In the genomic region with DNA sequence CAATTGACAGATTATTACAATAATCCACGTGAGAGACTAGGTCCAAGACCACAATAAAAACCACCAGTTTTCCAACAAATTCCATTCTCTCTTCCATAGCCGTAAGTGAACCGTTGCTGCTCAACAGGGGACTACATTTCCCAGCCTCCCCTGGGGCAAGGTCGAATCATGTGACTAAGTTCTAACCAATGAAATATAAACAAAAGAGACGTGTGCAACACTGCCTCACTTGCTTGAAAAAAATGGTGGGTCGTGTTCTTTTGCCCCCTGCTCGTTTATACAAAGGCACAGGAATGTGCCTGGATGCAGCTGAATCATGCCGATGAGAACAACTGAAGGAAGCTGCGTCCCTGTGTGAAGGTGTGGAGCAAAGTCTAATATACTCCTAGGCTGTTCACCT, we compare ENCODE assay signal across 8 cellular contexts. TPM values are rescaled to one million over a fixed set of nuclear protein-coding genes. Genes with fewer than 3 reads are reported as not detected.
A peak's percentile ranks its signal among the peaks of the same experiment; 100 is the strongest.
DNase-seq lines count a peak whose midpoint lies in the region; ATAC-seq, FAIRE-seq and TF ChIP-seq lines count a peak whose summit lies in the region.

No MANE protein-coding gene starts in this region.

- H3K4me1 ChIP-seq in astrocyte (ENCODE audit: insufficient read depth, low read length): no peaks in the 10 kb centered on the region
- H3K4me1 ChIP-seq in effector memory CD4-positive, alpha-beta T cell (ENCODE audit: control insufficient read depth, insufficient read depth, low read length, poor library complexity, severe bottlenecking): no peaks in the 10 kb centered on the region

- no peaks in the 10 kb centered on the region for H4K20me1 ChIP-seq in astrocyte (ENCODE audit: insufficient read depth, low read length)

- H3K27me3 ChIP-seq in astrocyte (ENCODE audit: insufficient read depth, low read length): no peaks in the 10 kb centered on the region
- H3K27me3 ChIP-seq in effector memory CD4-positive, alpha-beta T cell (replicated peaks; ENCODE audit: control insufficient read depth, insufficient read depth, low read length, poor library complexity, severe bottlenecking): no peaks in the 10 kb centered on the region

- no peaks in the 10 kb centered on the region for H3K36me3 ChIP-seq in astrocyte (ENCODE audit: insufficient read depth, low read length)
- no peaks in the 10 kb centered on the region for H3K36me3 ChIP-seq in effector memory CD4-positive, alpha-beta T cell (ENCODE audit: control insufficient read depth, insufficient read depth, low read length)

- no peak overlapping the region for H3K27ac Mint-ChIP-seq in astrocyte (ENCODE audit: unreplicated experiment)

- DNase-seq in AG08396 (ENCODE audit: low spot score) (peak; percentile 63), astrocyte (ENCODE audit: low read depth) (peak; percentile 14), iPS-NIHi7 (ENCODE audit: extremely low spot score) (peak; percentile 86), NCI-H345 treated with DMSO at 0.1 percent for 48 hours (lab: John Stamatoyannopoulos, UW; ENCODE audit: unreplicated experiment) (no peak), GM20000 (ENCODE audit: low spot score) (no peak)
- no peak for DNase-seq in effector memory CD4-positive, alpha-beta T cell

- no peaks in the 10 kb centered on the region for H3K36me3 Mint-ChIP-seq in astrocyte (ENCODE audit: low read depth, unreplicated experiment)

- H3K9me3 ChIP-seq in astrocyte (ENCODE audit: insufficient read depth, low read depth, low read length): no peaks in the 10 kb centered on the region
- H3K9me3 ChIP-seq in effector memory CD4-positive, alpha-beta T cell (ENCODE audit: control insufficient read depth, low read length): no peaks in the 10 kb centered on the region

- H2AFZ ChIP-seq in astrocyte (ENCODE audit: low read depth, low read length): peak overlapping the region; percentile 58

- H3K79me2 ChIP-seq in astrocyte (ENCODE audit: insufficient read depth, low read length): no peaks in the 10 kb centered on the region

- peaks cover 13% of the 10 kb centered on the region for H3K27me3 Mint-ChIP-seq in astrocyte (ENCODE audit: low read depth, unreplicated experiment)

- TF ChIP-seq EP300 in Ishikawa (IDR thresholded peaks at IDR 0.05; ENCODE audit: borderline replicate concordance): no peak

- no peak for TF ChIP-seq RAD21 in Ishikawa (IDR thresholded peaks at IDR 0.05; ENCODE audit: low read depth)

- TF ChIP-seq CTCF in astrocyte (IDR thresholded peaks at IDR 0.05; ENCODE audit: insufficient read depth, low read depth, low read length): no peak
- TF ChIP-seq CTCF in GM20000 (IDR thresholded peaks at IDR 0.05; ENCODE audit: extremely low read depth, missing control alignments): no peak

- no peak overlapping the region for H3K4me3 ChIP-seq in astrocyte (ENCODE audit: insufficient read depth, low read depth, low read length)
- no peak overlapping the region for H3K4me3 ChIP-seq in effector memory CD4-positive, alpha-beta T cell (ENCODE audit: insufficient read depth, low read depth, low read length, poor library complexity, severe bottlenecking)

- no peak overlapping the region for H3K9ac ChIP-seq in astrocyte (ENCODE audit: low read length)

- no peak for ATAC-seq in HG02610 (IDR thresholded peaks at IDR 0.05; ENCODE audit: unreplicated experiment)

- peaks cover 8% of the 10 kb centered on the region for H3K4me1 Mint-ChIP-seq in astrocyte (ENCODE audit: low read depth, unreplicated experiment)

- no peak for FAIRE-seq in astrocyte (lab: Jason Lieb, UNC)

- H3K4me3 Mint-ChIP-seq in astrocyte (ENCODE audit: unreplicated experiment): no peak overlapping the region

- no peak overlapping the region for H3K27ac ChIP-seq in astrocyte (ENCODE audit: low read depth, low read length)
- H3K27ac ChIP-seq in effector memory CD4-positive, alpha-beta T cell (ENCODE audit: insufficient read depth, low read length, poor library complexity, severe bottlenecking): no peak overlapping the region

- peak overlapping the region; percentile 57 for H3K4me2 ChIP-seq in astrocyte (ENCODE audit: low read length)

- H3K9me3 Mint-ChIP-seq in astrocyte (ENCODE audit: unreplicated experiment): peaks cover 3% of the 10 kb centered on the region

TF ChIP-seq in Ishikawa, 13 proteins besides CTCF, POLR2A, EP300 and RAD21:
- TF ChIP-seq, protein P1, sequence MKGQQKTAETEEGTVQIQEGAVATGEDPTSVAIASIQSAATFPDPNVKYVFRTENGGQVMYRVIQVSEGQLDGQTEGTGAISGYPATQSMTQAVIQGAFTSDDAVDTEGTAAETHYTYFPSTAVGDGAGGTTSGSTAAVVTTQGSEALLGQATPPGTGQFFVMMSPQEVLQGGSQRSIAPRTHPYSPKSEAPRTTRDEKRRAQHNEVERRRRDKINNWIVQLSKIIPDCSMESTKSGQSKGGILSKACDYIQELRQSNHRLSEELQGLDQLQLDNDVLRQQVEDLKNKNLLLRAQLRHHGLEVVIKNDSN (IDR thresholded peaks at IDR 0.05): peak; percentile 93
- no peak for TF ChIP-seq TEAD4 (IDR thresholded peaks at IDR 0.05)

RNA-seq across cellular contexts. Expression of a gene that starts 51.1 kb away (rescaled TPM):
- 53.7 and 54.6 TPM in 2 replicates for total RNA-seq in astrocyte

Comparison
In these comparisons a context has a peak if more than half of its experiments do, and no peak if none do; other contexts are left out.
1. DNase-seq: peak in AG08396 (single experiment), astrocyte (single experiment) and iPS-NIHi7 (single experiment); none in effector memory CD4-positive, alpha-beta T cell (0 of 3), NCI-H345 treated with DMSO at 0.1 percent for 48 hours (single experiment) and GM20000 (single experiment).